Comparison of ENCODE assay signal across 2 cellular contexts in genomic region chr17:75049057-75049456, GRCh38.
TF ChIP-seq lines count a peak whose summit lies in the region.

No MANE protein-coding gene starts in this region.

TF ChIP-seq in A549, 52 proteins besides CTCF, POLR2A, EP300 and RAD21:
- TF ChIP-seq EHMT2 (IDR thresholded peaks at IDR 0.05; ENCODE audit: low read depth) (no peak), NFE2L2 (conservative IDR thresholded peaks at IDR 0.05; ENCODE audit: low read length) (no peak), RARB (CRISPR knock-in tag; IDR thresholded peaks at IDR 0.05) (no peak), ZNF302 (CRISPR knock-in tag; IDR thresholded peaks at IDR 0.05) (no peak), USF2 (IDR thresholded peaks at IDR 0.05) (no peak), HDAC2 (IDR thresholded peaks at IDR 0.05) (no peak), REST (IDR thresholded peaks at IDR 0.05) (no peak), HOXB5 (CRISPR knock-in tag; IDR thresholded peaks at IDR 0.05) (no peak), JUNB (IDR thresholded peaks at IDR 0.05) (no peak), HOXA7 (CRISPR knock-in tag; IDR thresholded peaks at IDR 0.05) (no peak), CHD2 (IDR thresholded peaks at IDR 0.05; ENCODE audit: low read length, partially characterized antibody) (no peak), MAZ (IDR thresholded peaks at IDR 0.05; ENCODE audit: borderline replicate concordance, low read depth, low read length) (no peak)

TF ChIP-seq in HCT116, 20 proteins besides CTCF, POLR2A, EP300 and RAD21:
- TF ChIP-seq ZFX (IDR thresholded peaks at IDR 0.05): no peak
- no peak for TF ChIP-seq POLR2AphosphoS5 (IDR thresholded peaks at IDR 0.05; ENCODE audit: low read depth, low read length)
- TF ChIP-seq EZH2 (IDR thresholded peaks at IDR 0.05): no peak
- no peak for TF ChIP-seq SRF (IDR thresholded peaks at IDR 0.05; ENCODE audit: low read depth)
- TF ChIP-seq ZBTB33 (IDR thresholded peaks at IDR 0.05; ENCODE audit: extremely low read depth, insufficient replicate concordance, low read length): no peak
- TF ChIP-seq SIN3A (IDR thresholded peaks at IDR 0.05; ENCODE audit: low read depth): no peak
- TF ChIP-seq MAX (IDR thresholded peaks at IDR 0.05): no peak
- TF ChIP-seq TCF7L2 (IDR thresholded peaks at IDR 0.05; ENCODE audit: borderline replicate concordance, extremely low read depth, insufficient read depth, insufficient read length): no peak
- no peak for TF ChIP-seq SP1 (IDR thresholded peaks at IDR 0.05; ENCODE audit: low read depth)
- TF ChIP-seq, protein P1, sequence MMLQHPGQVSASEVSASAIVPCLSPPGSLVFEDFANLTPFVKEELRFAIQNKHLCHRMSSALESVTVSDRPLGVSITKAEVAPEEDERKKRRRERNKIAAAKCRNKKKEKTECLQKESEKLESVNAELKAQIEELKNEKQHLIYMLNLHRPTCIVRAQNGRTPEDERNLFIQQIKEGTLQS (IDR thresholded peaks at IDR 0.05): no peak
- TF ChIP-seq JUND (IDR thresholded peaks at IDR 0.05): no peak
- TF ChIP-seq EGR1 (IDR thresholded peaks at IDR 0.05; ENCODE audit: low read depth): no peak
- no peak for TF ChIP-seq CBX3 (IDR thresholded peaks at IDR 0.05; ENCODE audit: low read depth)
- no peak for TF ChIP-seq EZH2phosphoT487 (IDR thresholded peaks at IDR 0.05; ENCODE audit: borderline replicate concordance)
- TF ChIP-seq CEBPB (IDR thresholded peaks at IDR 0.05; ENCODE audit: low read depth): no peak
- no peak for TF ChIP-seq ELF1 (IDR thresholded peaks at IDR 0.05; ENCODE audit: borderline replicate concordance, low read depth)
- TF ChIP-seq REST (IDR thresholded peaks at IDR 0.05; ENCODE audit: low read depth): no peak
- TF ChIP-seq YY1 (IDR thresholded peaks at IDR 0.05; ENCODE audit: extremely low read depth, insufficient replicate concordance, low read depth, low read length): no peak
- no peak for TF ChIP-seq FOSL1 (IDR thresholded peaks at IDR 0.05; ENCODE audit: low read depth)
